In genomic region chr18:79796016-79796415, GRCh38 we compare ENCODE assay signal across 19 cellular contexts. TPM values are rescaled to one million over a fixed set of nuclear protein-coding genes. Genes with fewer than 3 reads are reported as not detected.
"Had no signal": no experiment of that assay in that cellular context is flagged by ENCODE, and none has a peak within 500 bp of the region (broad histone marks: within the 10 kb centered on the region; RNA-seq: fewer than 3 reads in every experiment).

No MANE protein-coding gene starts in this region.

- H3K4me3 ChIP-seq: lower lobe of right lung, thoracic aorta, uterus had no signal

- H3K27ac ChIP-seq: lower lobe of right lung, thoracic aorta, uterus had no signal

- DNase-seq: activated CD4-positive, alpha-beta memory T cell treated with anti-CD3 and anti-CD28 coated beads for 36 hours; activated CD4-positive, CD25-positive, alpha-beta regulatory T cell treated with anti-CD3 and anti-CD28 coated beads, Interleukin-2, amount 50 U/mL, for 72 hours; activated effector memory CD4-positive, alpha-beta T cell treated with anti-CD3 and anti-CD28 coated beads, Interleukin-2, amount 50 U/mL, for 16 hours; activated naive CD8-positive, alpha-beta T cell treated with anti-CD3 and anti-CD28 coated beads for 36 hours; activated T-cell treated with anti-CD3 and anti-CD28 coated beads, Interleukin-2, amount 50 U/mL, for 4 hours; erythroblast; hippocampal formation; left cardiac atrium; lower lobe of right lung; natural killer cell; occipital lobe; stimulated activated CD4-positive, alpha-beta T cell treated with anti-CD3 and anti-CD28 coated beads, Interleukin-4, amount 100 ng/mL, for 4 hours; stimulated activated naive CD8-positive, alpha-beta T cell treated with anti-CD3 and anti-CD28 coated beads, Interleukin-15, amount 100 ng/mL, for 72 hours; uterus had no signal

- H3K9me3 ChIP-seq: lower lobe of right lung, thoracic aorta, uterus had no signal

- H3K4me3 Mint-ChIP-seq: activated CD4-positive, alpha-beta memory T cell treated with anti-CD3 and anti-CD28 coated beads for 36 hours; activated naive CD8-positive, alpha-beta T cell treated with anti-CD3 and anti-CD28 coated beads for 36 hours; activated T-cell treated with anti-CD3 and anti-CD28 coated beads, Interleukin-2, amount 50 U/mL, for 4 hours; central memory CD8-positive, alpha-beta T cell; dendritic cell treated with granulocyte-macrophage colony-stimulating factor and Interleukin-4, amounts not matched to agents 40 ng/mL and 50 ng/mL, for 4 days; natural killer cell; stimulated activated naive CD8-positive, alpha-beta T cell treated with anti-CD3 and anti-CD28 coated beads, Interleukin-15, amount 100 ng/mL, for 72 hours had no signal

- ATAC-seq: activated T-cell treated with anti-CD3 and anti-CD28 coated beads, Interleukin-2, amount 50 U/mL, for 4 hours; left cardiac atrium; lower lobe of right lung; natural killer cell; stimulated activated naive CD8-positive, alpha-beta T cell treated with anti-CD3 and anti-CD28 coated beads, Interleukin-15, amount 100 ng/mL, for 72 hours had no signal

- H3K36me3 Mint-ChIP-seq: activated CD4-positive, alpha-beta memory T cell treated with anti-CD3 and anti-CD28 coated beads for 36 hours; activated naive CD8-positive, alpha-beta T cell treated with anti-CD3 and anti-CD28 coated beads for 36 hours; natural killer cell had no signal

- H3K9me3 Mint-ChIP-seq: activated CD4-positive, alpha-beta memory T cell treated with anti-CD3 and anti-CD28 coated beads for 36 hours; activated naive CD8-positive, alpha-beta T cell treated with anti-CD3 and anti-CD28 coated beads for 36 hours; activated T-cell treated with anti-CD3 and anti-CD28 coated beads, Interleukin-2, amount 50 U/mL, for 4 hours; central memory CD8-positive, alpha-beta T cell; dendritic cell treated with granulocyte-macrophage colony-stimulating factor and Interleukin-4, amounts not matched to agents 40 ng/mL and 50 ng/mL, for 4 days; natural killer cell; stimulated activated naive CD8-positive, alpha-beta T cell treated with anti-CD3 and anti-CD28 coated beads, Interleukin-15, amount 100 ng/mL, for 72 hours had no signal

- H3K36me3 ChIP-seq: lower lobe of right lung, thoracic aorta, uterus had no signal

- H3K27ac Mint-ChIP-seq: activated CD4-positive, alpha-beta memory T cell treated with anti-CD3 and anti-CD28 coated beads for 36 hours; activated naive CD8-positive, alpha-beta T cell treated with anti-CD3 and anti-CD28 coated beads for 36 hours; dendritic cell treated with granulocyte-macrophage colony-stimulating factor and Interleukin-4, amounts not matched to agents 40 ng/mL and 50 ng/mL, for 4 days; natural killer cell; stimulated activated naive CD8-positive, alpha-beta T cell treated with anti-CD3 and anti-CD28 coated beads, Interleukin-15, amount 100 ng/mL, for 72 hours had no signal

RNA-seq across cellular contexts. Expression of gene KCNG2, which starts 1.7 kb away (rescaled TPM):
- total RNA-seq: activated CD4-positive, alpha-beta memory T cell treated with anti-CD3 and anti-CD28 coated beads for 36 hours; activated naive CD8-positive, alpha-beta T cell treated with anti-CD3 and anti-CD28 coated beads for 36 hours; activated T-cell treated with anti-CD3 and anti-CD28 coated beads, Interleukin-2, amount 50 U/mL, for 4 hours; glomerular endothelial cell; natural killer cell; T-helper 2 cell treated with Interferon-gamma antibody and Interleukin-4, amounts not matched to agents 100 ng/mL and 5 ng/mL, for 36 hours had no signal
